In the genomic region with DNA sequence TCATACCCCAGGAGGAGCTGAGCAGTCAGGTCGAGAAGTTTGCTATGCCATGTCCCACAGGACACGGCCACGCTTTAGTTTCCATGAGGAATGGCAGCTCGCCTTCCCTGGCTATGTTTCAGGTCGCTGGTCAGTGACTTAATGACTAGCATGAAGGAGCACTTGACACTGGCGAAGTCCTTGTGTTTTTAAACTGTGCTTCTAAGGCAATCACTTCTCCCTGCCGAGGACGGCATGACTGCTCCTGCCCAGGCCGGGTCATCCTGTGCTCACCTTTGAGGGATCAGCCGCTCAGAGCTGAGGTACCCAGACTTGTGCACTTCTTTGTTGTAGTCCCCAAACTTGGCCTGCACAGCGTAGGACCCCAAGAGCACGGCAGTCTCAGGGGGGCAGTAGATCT, we compare ENCODE assay signal across 2 cellular contexts.
TF ChIP-seq lines count a peak whose summit lies in the region.

No MANE protein-coding gene starts in this region.

TF ChIP-seq in H1, 55 proteins besides CTCF, POLR2A, EP300 and RAD21:
- TF ChIP-seq SIN3A (conservative IDR thresholded peaks at IDR 0.05 in 1 of 2, IDR thresholded peaks at IDR 0.05 in 1 of 2; ENCODE audit: low read depth in 1 of 2, low read length in 2 of 2) (no peak), GABPA (IDR thresholded peaks at IDR 0.05; ENCODE audit: borderline replicate concordance, insufficient read depth, low read length) (no peak), POU5F1 (IDR thresholded peaks at IDR 0.05; ENCODE audit: low read depth, low read length) (no peak), CHD1 (IDR thresholded peaks at IDR 0.05; ENCODE audit: low read depth, low read length) (no peak), SP4 (IDR thresholded peaks at IDR 0.05; ENCODE audit: low read length) (no peak), ZNF274 (IDR thresholded peaks at IDR 0.05; ENCODE audit: borderline replicate concordance, extremely low read depth, low read length) (no peak), YY1 (IDR thresholded peaks at IDR 0.05; ENCODE audit: low read depth, low read length) (no peak), CBX5 (IDR thresholded peaks at IDR 0.05; ENCODE audit: low read depth, low read length) (no peak), EZH2 (IDR thresholded peaks at IDR 0.05; ENCODE audit: low read depth, low read length, severe bottlenecking) (no peak), CHD7 (IDR thresholded peaks at IDR 0.05; ENCODE audit: insufficient replicate concordance, low read length) (no peak), NANOG (IDR thresholded peaks at IDR 0.05; ENCODE audit: insufficient read depth, low read depth, low read length, poor library complexity, severe bottlenecking) (no peak), JUN (IDR thresholded peaks at IDR 0.05; ENCODE audit: low read depth, low read length) (no peak)

TF ChIP-seq in GM12891, 5 proteins besides CTCF, POLR2A, EP300 and RAD21:
- TF ChIP-seq TAF1 (IDR thresholded peaks at IDR 0.05; ENCODE audit: low read depth, low read length) (no peak), SPI1 (IDR thresholded peaks at IDR 0.05; ENCODE audit: low read depth, low read length) (no peak), POU2F2 (IDR thresholded peaks at IDR 0.05; ENCODE audit: low read depth, low read length) (no peak), PAX5 (IDR thresholded peaks at IDR 0.05; ENCODE audit: insufficient read depth, low read length, severe bottlenecking) (no peak), POLR2AphosphoS5 (IDR thresholded peaks at IDR 0.05; ENCODE audit: low read depth, low read length) (no peak; the same call in 1 of the 2 replicates)
